Comparison of ENCODE assay signal across 9 cellular contexts in genomic region chr4:82562553-82562854, GRCh38. TPM values are rescaled to one million over a fixed set of nuclear protein-coding genes. Genes with fewer than 3 reads are reported as not detected.
A peak's percentile ranks its signal among the peaks of the same experiment; 100 is the strongest.
DNase-seq lines count a peak whose midpoint lies in the region; ATAC-seq, FAIRE-seq and TF ChIP-seq lines count a peak whose summit lies in the region.
"Had no signal": no experiment of that assay in that cellular context is flagged by ENCODE, and none has a peak within 500 bp of the region (broad histone marks: within the 10 kb centered on the region; RNA-seq: fewer than 3 reads in every experiment).

No MANE protein-coding gene starts in this region.

- H3K36me3 ChIP-seq in GM23338 (ENCODE audit: insufficient read depth): no peaks in the 10 kb centered on the region
- H3K36me3 ChIP-seq in gastrocnemius medialis: no peaks in the 10 kb centered on the region
- no peaks in the 10 kb centered on the region for H3K36me3 ChIP-seq in PC-9 (ENCODE audit: low read depth)
- H3K36me3 ChIP-seq in ascending aorta: no peaks in the 10 kb centered on the region

- H3K27me3 ChIP-seq in GM23338 (ENCODE audit: insufficient read depth) (peaks cover 23% of the 10 kb centered on the region), gastrocnemius medialis (no peaks in the 10 kb centered on the region), PC-9 (ENCODE audit: insufficient read depth, low read depth) (0 out of 2 replicates have a peak, but pooled peaks cover 6% of the 10 kb centered on the region), ascending aorta (no peaks in the 10 kb centered on the region)

- FAIRE-seq in A549 (lab: Jason Lieb, UNC): no peak

- H3K27me3 Mint-ChIP-seq in GM23338 (ENCODE audit: insufficient read depth, low read depth, poor library complexity) (peaks cover 17% of the 10 kb centered on the region), memory B cell (peaks cover 26% of the 10 kb centered on the region)
- H3K27me3 Mint-ChIP-seq in activated naive CD8-positive, alpha-beta T cell treated with anti-CD3 and anti-CD28 coated beads, Interleukin-2, amount 50 U/mL, for 24 hours: peaks cover 56% of the 10 kb centered on the region

- H3K27ac ChIP-seq in A549 (no peak overlapping the region), GM23338 (ENCODE audit: low read depth) (no peak overlapping the region), gastrocnemius medialis (no peak overlapping the region), PC-9 (no peak overlapping the region), ascending aorta (no peak overlapping the region)

- CTCF ChIA-PET in A549 (lab: Yijun Ruan, JAX) (interaction anchor here (0.6 to 1.6 kb wide), 4 partner anchors 9 to 93 kb away, joined by 3 to 4 read pairs (median 3); no protein-coding TSS in a partner anchor), PC-9 (lab: Charles Lee) (interaction anchor here (0.6 to 0.7 kb wide), 2 partner anchors 213 to 337 kb away, joined by 3 to 9 read pairs; no protein-coding TSS in a partner anchor)

- H3K27ac Mint-ChIP-seq in GM23338 (no peak overlapping the region), memory B cell (no peak overlapping the region)
- H3K27ac Mint-ChIP-seq in activated naive CD8-positive, alpha-beta T cell treated with anti-CD3 and anti-CD28 coated beads, Interleukin-2, amount 50 U/mL, for 24 hours: no peak overlapping the region

- peak overlapping the region; percentile 94 for H3K4me3 ChIP-seq in A549
- H3K4me3 ChIP-seq in GM23338: peak overlapping the region; percentile 73
- H3K4me3 ChIP-seq in gastrocnemius medialis: peak overlapping the region in 2 of 4 donors; percentile 61 to 76
- H3K4me3 ChIP-seq in PC-9: no peak overlapping the region
- H3K4me3 ChIP-seq in ascending aorta: peak overlapping the region in 1 of 2 donors; percentile 66

- H4K20me1 ChIP-seq in GM23338 (replicated peaks; ENCODE audit: insufficient read depth): no peaks in the 10 kb centered on the region
- H4K20me1 ChIP-seq in PC-9 (ENCODE audit: insufficient read depth): no peaks in the 10 kb centered on the region

- H3F3A ChIP-seq in GM23338 (replicated peaks; ENCODE audit: low read depth): no peaks in the 10 kb centered on the region; the same call in 1 of the 2 replicates
- no peaks in the 10 kb centered on the region for H3F3A ChIP-seq in PC-9 (ENCODE audit: insufficient read depth, low read depth)

- H3K79me2 ChIP-seq in GM23338 (replicated peaks; ENCODE audit: insufficient read depth): no peaks in the 10 kb centered on the region
- H3K79me2 ChIP-seq in PC-9 (ENCODE audit: low read depth): no peaks in the 10 kb centered on the region

- no TSS peak for BruUV-seq in PC-9 (replicated peaks; lab: Mats Ljungman, UMichigan)

- no peak for TF ChIP-seq RAD21 in A549 (conservative IDR thresholded peaks at IDR 0.05 in 1 of 2, IDR thresholded peaks at IDR 0.05 in 1 of 2)

- WGBS in A549 (ENCODE audit: missing lambda C conversion rate): 61% methylated on average over 5 of the region's 5 CpGs

- peak in 1 of 2 experiments; percentile 45; a peak in 3 of 6 replicates for ATAC-seq in A549
- peak; percentile 44 for ATAC-seq in GM23338
- no peak for ATAC-seq in activated naive CD8-positive, alpha-beta T cell treated with anti-CD3 and anti-CD28 coated beads, Interleukin-2, amount 50 U/mL, for 24 hours
- ATAC-seq in memory B cell (ENCODE audit: low read depth): no peak
- ATAC-seq in gastrocnemius medialis: no peak
- no peak for ATAC-seq in GM21528 (IDR thresholded peaks at IDR 0.05; ENCODE audit: low FRiP score, unreplicated experiment)

- H3K4me2 ChIP-seq in A549 (peak overlapping the region; percentile 60), GM23338 (peak overlapping the region; percentile 87), PC-9 (no peak overlapping the region)

- H3K9me3 ChIP-seq in A549: no peaks in the 10 kb centered on the region
- no peaks in the 10 kb centered on the region for H3K9me3 ChIP-seq in gastrocnemius medialis
- no peaks in the 10 kb centered on the region for H3K9me3 ChIP-seq in PC-9 (ENCODE audit: insufficient read depth, low read depth)
- H3K9me3 ChIP-seq in ascending aorta: no peaks in the 10 kb centered on the region

- no peak for DNase-seq in A549 (ENCODE audit: low read depth in 1 of 2, low spot score in 1 of 2)
- DNase-seq in GM23338 (ENCODE audit: low spot score): peak; percentile 38
- DNase-seq in activated naive CD8-positive, alpha-beta T cell treated with anti-CD3 and anti-CD28 coated beads, Interleukin-2, amount 50 U/mL, for 24 hours: no peak
- DNase-seq in memory B cell (ENCODE audit: low spot score in 2 of 2): no peak
- no peak for DNase-seq in gastrocnemius medialis
- DNase-seq in PC-9: no peak
- no peak for DNase-seq in ascending aorta (ENCODE audit: low spot score in 2 of 2)
- DNase-seq: NCI-H187 treated with DMSO at 0.1 percent for 48 hours had no signal

- POLR2A ChIA-PET in A549 (lab: Yijun Ruan, JAX) (interaction anchor here (0.6 kb wide), 1 partner anchor 255 kb away, joined by 3 read pairs; no protein-coding TSS in a partner anchor), PC-9 (lab: Charles Lee; ENCODE audit: unreplicated experiment) (no interaction called here)

- no peaks in the 10 kb centered on the region for H3K9me3 Mint-ChIP-seq in GM23338
- H3K9me3 Mint-ChIP-seq in activated naive CD8-positive, alpha-beta T cell treated with anti-CD3 and anti-CD28 coated beads, Interleukin-2, amount 50 U/mL, for 24 hours: no peaks in the 10 kb centered on the region
- H3K9me3 Mint-ChIP-seq in memory B cell: peaks cover 2% of the 10 kb centered on the region

- TF ChIP-seq POLR2A in A549 (IDR thresholded peaks at IDR 0.05; ENCODE audit: low read length) (no peak), gastrocnemius medialis (IDR thresholded peaks at IDR 0.05) (no peak)

- H3K4me1 Mint-ChIP-seq in GM23338: peaks cover 24% of the 10 kb centered on the region
- H3K4me1 Mint-ChIP-seq in activated naive CD8-positive, alpha-beta T cell treated with anti-CD3 and anti-CD28 coated beads, Interleukin-2, amount 50 U/mL, for 24 hours: peaks cover 11% of the 10 kb centered on the region
- H3K4me1 Mint-ChIP-seq in memory B cell: peaks cover 12% of the 10 kb centered on the region

- TF ChIP-seq CTCF in A549 (IDR thresholded peaks at IDR 0.05): no peak
- peak in 1 of 2 experiments; percentile 49; a peak in 2 of 4 replicates for TF ChIP-seq CTCF in GM23338 (conservative IDR thresholded peaks at IDR 0.05; ENCODE audit: low read depth in 2 of 2)
- no peak for TF ChIP-seq CTCF in gastrocnemius medialis (IDR thresholded peaks at IDR 0.05 in 4 of 5, conservative IDR thresholded peaks at IDR 0.05 in 1 of 5)
- TF ChIP-seq CTCF in PC-9 (conservative IDR thresholded peaks at IDR 0.05): no peak
- TF ChIP-seq CTCF in ascending aorta (IDR thresholded peaks at IDR 0.05): no peak

- in situ Hi-C loops in gastrocnemius medialis (cut with MboI; ENCODE audit: low sequenced_read_pairs in 4 of 4): no loop called here

- no peak for TF ChIP-seq EP300 in A549 (IDR thresholded peaks at IDR 0.05)

- H3K4me3 Mint-ChIP-seq in GM23338 (peak overlapping the region; percentile 74), memory B cell (peak overlapping the region; percentile 75)
- peak overlapping the region; percentile 65 for H3K4me3 Mint-ChIP-seq in activated naive CD8-positive, alpha-beta T cell treated with anti-CD3 and anti-CD28 coated beads, Interleukin-2, amount 50 U/mL, for 24 hours

- H2AFZ ChIP-seq in GM23338 (peak overlapping the region; percentile 99), PC-9 (no peak overlapping the region)

- intact Hi-C loops in gastrocnemius medialis (cut with DNase I; ENCODE audit: low total_unique reads): loop anchor here (5.0 kb wide), 1 partner anchor 65 kb away; no protein-coding TSS in a partner anchor
- intact Hi-C loops in PC-9 (cut with micrococcal nuclease; ENCODE audit: unreplicated experiment): loop anchor here (10.0 kb wide), 1 partner anchor 98 kb away; no protein-coding TSS in a partner anchor
- intact Hi-C loops in ascending aorta (cut with DNase I): no loop called here

- H3K36me3 Mint-ChIP-seq in GM23338 (ENCODE audit: low read depth): no peaks in the 10 kb centered on the region
- H3K36me3 Mint-ChIP-seq in activated naive CD8-positive, alpha-beta T cell treated with anti-CD3 and anti-CD28 coated beads, Interleukin-2, amount 50 U/mL, for 24 hours (ENCODE audit: low read depth): no peaks in the 10 kb centered on the region
- peaks cover 2% of the 10 kb centered on the region for H3K36me3 Mint-ChIP-seq in memory B cell

- no peaks in the 10 kb centered on the region for H3K9me2 ChIP-seq in GM23338 (ENCODE audit: insufficient read depth)
- H3K9me2 ChIP-seq in PC-9 (ENCODE audit: insufficient read depth): no peaks in the 10 kb centered on the region

- H3K4me1 ChIP-seq in A549 (no peaks in the 10 kb centered on the region), GM23338 (ENCODE audit: insufficient read depth) (peaks cover 16% of the 10 kb centered on the region), gastrocnemius medialis (peaks cover 0 to 9% of the 10 kb centered on the region in 2 donors), PC-9 (replicated peaks; ENCODE audit: insufficient read depth) (no peaks in the 10 kb centered on the region), ascending aorta (no peaks in the 10 kb centered on the region)

TF ChIP-seq in A549, 52 proteins besides CTCF, POLR2A, EP300 and RAD21 (continues in another document):
- TF ChIP-seq CHD2 (IDR thresholded peaks at IDR 0.05; ENCODE audit: low read length, partially characterized antibody) (no peak), KDM1A (IDR thresholded peaks at IDR 0.05; ENCODE audit: low read depth) (no peak), CBX8 (IDR thresholded peaks at IDR 0.05) (no peak), PHF8 (IDR thresholded peaks at IDR 0.05; ENCODE audit: borderline replicate concordance, low read depth) (no peak), SREBF2 (IDR thresholded peaks at IDR 0.05) (no peak)

TF ChIP-seq in GM23338, 12 proteins besides CTCF, POLR2A, EP300 and RAD21 (continues in another document):
- TF ChIP-seq ZNF331 (CRISPR knock-in tag; IDR thresholded peaks at IDR 0.05; ENCODE audit: low read depth) (no peak), ZNF114 (CRISPR knock-in tag; IDR thresholded peaks at IDR 0.05) (no peak), NANOG (IDR thresholded peaks at IDR 0.05; ENCODE audit: borderline replicate concordance) (no peak)

RNA-seq across cellular contexts. Expression of gene TMEM150C, which starts 0.7 kb away (rescaled TPM):
- polyA plus RNA-seq in A549 (2011; rRNA removed): 2.1 and 2.7 TPM in 2 replicates
- polyA plus RNA-seq in A549 (2012; cell fraction: cytosol; rRNA removed): 0.54 and 0.75 TPM in 2 replicates
- polyA plus RNA-seq in A549 (2012; cell fraction: nucleus; rRNA removed): 0.40 and 0.51 TPM in 2 replicates
- polyA plus RNA-seq in A549 (2017; fragmentation: RNase III; extraction: RNeasy Plus Mini Kit Qiagen cat#74134 plus additional on column Dnase treatment): 1.5 to 2.1 TPM (median 1.5 TPM) in 3 replicates
- polyA minus RNA-seq in A549 (2011; rRNA and poly(A)+ RNA removed): 0.78 and 1.9 TPM in 2 replicates
- 1.9 and 4.0 TPM in 2 replicates for total RNA-seq in GM23338 (2014; rRNA removed; shearing (Covaris generic))
- polyA plus RNA-seq in GM23338 (2016; fragmentation: Nextera tagmentation; extraction: Ambion mirVana): 1.5 and 1.7 TPM in 2 replicates
- total RNA-seq in gastrocnemius medialis: 10 to 100 TPM in 1 of 4 donors, 1 to 10 TPM in 3; 5.5 to 13.5 (median 7.8) TPM
- total RNA-seq in PC-9 (2021): 0.74 and 0.98 TPM in 2 replicates
- 5.4 TPM for total RNA-seq in ascending aorta
